Comparison of ENCODE assay signal across 19 cellular contexts in the genomic region with DNA sequence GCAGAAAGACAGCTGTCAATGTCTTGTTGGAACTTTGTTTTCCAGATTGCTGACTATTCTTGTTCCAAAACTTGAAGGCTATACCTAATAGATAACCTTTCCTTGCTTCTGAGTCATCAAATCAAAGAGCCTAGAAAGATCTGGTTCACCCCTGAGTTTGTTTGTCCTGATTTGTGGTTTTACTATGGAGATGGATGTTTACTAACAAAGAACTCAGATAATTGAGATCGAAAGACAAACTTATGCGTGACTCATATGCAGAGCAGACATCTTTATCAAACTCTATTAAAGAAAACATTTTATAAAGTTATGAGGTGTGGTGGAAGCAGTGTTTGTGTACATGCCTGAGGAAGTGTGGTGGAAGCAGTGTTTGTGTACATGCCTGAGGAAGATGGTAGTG.
"Had no signal": no experiment of that assay in that cellular context is flagged by ENCODE, and none has a peak within 500 bp of the region (broad histone marks: within the 10 kb centered on the region; RNA-seq: fewer than 3 reads in every experiment).

No MANE protein-coding gene starts in this region.

- H3K4me1 ChIP-seq: gastroesophageal sphincter, pancreas, testis, tibial nerve, upper lobe of right lung had no signal

- H3K36me3 ChIP-seq: gastroesophageal sphincter, pancreas, upper lobe of right lung had no signal

- H3K27ac ChIP-seq: dorsolateral prefrontal cortex, gastroesophageal sphincter, pancreas, skin epidermis, testis, tibial nerve, upper lobe of right lung had no signal

- DNase-seq: cortex of kidney; dorsolateral prefrontal cortex; effector CD8-positive, alpha-beta T cell; glutamatergic neuron; islet precursor cell; midbrain; naive B cell; occipital lobe; pancreas; retina; stimulated activated CD4-positive, alpha-beta T cell treated with anti-CD3 and anti-CD28 coated beads, Interleukin-2, amount 100 ng/mL, for 24 hours; stimulated activated CD4-positive, alpha-beta T cell treated with anti-CD3 and anti-CD28 coated beads, Interleukin-4, amount 100 ng/mL, for 4 hours; stimulated activated naive B cell treated with anti-CD40 and anti-IgM and Interleukin-4, amounts not matched to agents 10 μg/mL and 1 μg/mL and 100 μg/mL, for 72 hours; stimulated activated naive CD8-positive, alpha-beta T cell treated with anti-CD3 and anti-CD28 coated beads, Interleukin-15, amount 100 ng/mL, for 72 hours; testis; upper lobe of right lung had no signal

- H3K9me3 ChIP-seq: pancreas, testis had no signal

- H3K27me3 ChIP-seq: dorsolateral prefrontal cortex, gastroesophageal sphincter, pancreas, testis, tibial nerve, upper lobe of right lung had no signal

- H3K4me3 ChIP-seq: dorsolateral prefrontal cortex, gastroesophageal sphincter, pancreas, skin epidermis, testis, tibial nerve, upper lobe of right lung had no signal
